In the genomic region with DNA sequence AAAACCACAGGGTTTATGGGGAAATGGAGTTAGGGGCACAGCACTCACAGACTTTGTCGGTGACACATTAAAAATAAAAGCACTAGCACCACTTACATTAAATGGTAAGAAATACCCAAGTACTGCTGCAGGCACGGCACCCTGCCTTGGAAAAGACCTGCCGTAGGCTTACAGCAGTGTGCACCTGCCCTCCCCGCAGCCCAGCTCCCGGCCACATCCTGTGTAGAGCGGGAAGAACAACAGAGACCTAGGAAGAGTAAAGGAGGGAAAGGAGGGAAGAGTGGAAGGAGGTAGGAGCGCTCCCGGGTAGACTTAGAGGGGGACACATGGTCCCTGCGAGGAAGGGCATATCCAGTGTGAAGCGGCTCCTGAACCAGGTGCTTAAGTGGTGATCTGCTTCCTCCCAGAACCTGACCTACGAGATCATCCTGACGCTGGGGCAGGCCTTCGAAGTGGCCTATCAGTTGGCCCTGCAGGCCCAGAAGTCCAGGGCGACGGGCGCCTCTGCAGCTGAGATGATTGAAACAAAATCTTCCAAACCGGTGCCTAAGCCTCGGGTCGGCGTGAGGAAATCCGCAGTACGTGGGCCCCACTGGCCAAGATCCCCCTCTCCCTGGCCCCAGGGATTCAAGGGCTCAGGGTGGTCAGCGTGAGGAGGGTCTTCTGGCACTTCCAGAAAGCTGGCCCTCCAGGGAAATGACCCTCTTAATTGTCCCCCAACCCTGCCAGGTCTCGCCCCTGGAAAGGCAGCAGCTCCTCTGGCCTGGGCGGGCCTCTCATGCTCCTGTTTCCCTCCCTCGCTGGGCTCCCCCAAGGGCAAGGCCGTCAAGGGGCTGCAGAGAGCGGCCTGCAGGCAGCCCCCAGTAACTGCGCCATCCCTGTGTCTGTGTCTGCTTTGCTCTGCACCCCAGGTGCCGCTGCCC, we compare ENCODE assay signal across 28 cellular contexts. TPM values are rescaled to one million over a fixed set of nuclear protein-coding genes. Genes with fewer than 3 reads are reported as not detected.
A peak's percentile ranks its signal among the peaks of the same experiment; 100 is the strongest.
DNase-seq lines count a peak whose midpoint lies in the region; ATAC-seq and TF ChIP-seq lines count a peak whose summit lies in the region.
"Had no signal": no experiment of that assay in that cellular context is flagged by ENCODE, and none has a peak within 500 bp of the region (broad histone marks: within the 10 kb centered on the region; RNA-seq: fewer than 3 reads in every experiment).

No MANE protein-coding gene starts in this region.

- intact Hi-C loops in upper lobe of right lung (cut with DNase I): no loop called here

- peaks cover 22% of the 10 kb centered on the region for H3K4me1 ChIP-seq in upper lobe of right lung
- H3K4me1 ChIP-seq: A549, colonic mucosa had no signal

- no peaks in the 10 kb centered on the region for H3K27me3 ChIP-seq in WERI-Rb-1 (ENCODE audit: insufficient read depth, low read depth, severe bottlenecking)
- H3K27me3 ChIP-seq in upper lobe of right lung: no peaks in the 10 kb centered on the region
- H3K27me3 ChIP-seq: adrenal gland, colonic mucosa, stomach had no signal

- H3K36me3 ChIP-seq in WERI-Rb-1 (peaks cover 87% of the 10 kb centered on the region), upper lobe of right lung (peaks cover 95% of the 10 kb centered on the region)

- no peak overlapping the region for H3K4me3 ChIP-seq in WERI-Rb-1 (ENCODE audit: low read depth, low read length)
- H3K4me3 ChIP-seq in upper lobe of right lung: no peak overlapping the region
- H3K4me3 ChIP-seq: A549, adrenal gland, colonic mucosa, lower lobe of right lung, SK-N-MC, stomach had no signal

- H3K9me3 ChIP-seq in WERI-Rb-1 (ENCODE audit: severe bottlenecking) (no peaks in the 10 kb centered on the region), upper lobe of right lung (no peaks in the 10 kb centered on the region)
- H3K9me3 ChIP-seq: A549, adrenal gland, colonic mucosa, lower lobe of right lung, stomach had no signal

- peak; percentile 28 for DNase-seq in activated CD8-positive, alpha-beta memory T cell treated with anti-CD3 and anti-CD28 coated beads, Interleukin-2, amount 50 U/mL, for 48 hours
- no peak for DNase-seq in activated CD8-positive, alpha-beta memory T cell treated with anti-CD3 and anti-CD28 coated beads, Interleukin-2, amount 50 U/mL, for 4 hours
- DNase-seq in WERI-Rb-1 (no peak), left lobe of liver (ENCODE audit: low spot score) (peak; percentile 39), upper lobe of right lung (peak; percentile 46), NCI-H1417 (lab: John Stamatoyannopoulos, UW) (no peak), GM10266 (ENCODE audit: extremely low spot score) (no peak), superior temporal gyrus (ENCODE audit: extremely low spot score) (no peak)
- DNase-seq: activated CD4-positive, CD25-positive, alpha-beta regulatory T cell; activated naive CD4-positive, alpha-beta T cell; colonic mucosa; DMS53; effector memory CD4-positive, alpha-beta T cell; foreskin melanocyte; GF-D8; lower lobe of right lung; NCI-H1436; NCI-H2107; NCI-H446; NCI-H82; stimulated activated CD8-positive, alpha-beta memory T cell treated with anti-CD3 and anti-CD28 coated beads, Interleukin-4, amount 100 ng/mL, for 48 hours; stomach; trophoblast cell had no signal

- TF ChIP-seq CTCF in WERI-Rb-1 (IDR thresholded peaks at IDR 0.05; ENCODE audit: low read depth, low read length) (0 out of 2 replicates have a peak, but pooled peaks have one; percentile 1), upper lobe of right lung (IDR thresholded peaks at IDR 0.05) (no peak), GM10266 (IDR thresholded peaks at IDR 0.05; ENCODE audit: control insufficient read depth, insufficient read depth, low read depth, missing control alignments) (no peak)

- no peak for ATAC-seq in left lobe of liver
- ATAC-seq in upper lobe of right lung: no peak
- ATAC-seq: A549, esophagus mucosa, lower lobe of right lung had no signal

- H3K27ac ChIP-seq in WERI-Rb-1 (0 out of 2 replicates have a peak overlapping the region, but pooled peaks have one; percentile 0), upper lobe of right lung (no peak overlapping the region)
- H3K27ac ChIP-seq: A549, colonic mucosa, KMS-11, lower lobe of right lung, SK-N-MC had no signal

RNA-seq across cellular contexts. Expression of gene TCP11, which starts 55.5 kb away (rescaled TPM):
- total RNA-seq in left lobe of liver (not detected), upper lobe of right lung (not detected)
- total RNA-seq: colonic mucosa, esophagus mucosa, lower lobe of right lung had no signal

Comparison
In these comparisons a context has a peak if more than half of its experiments do, and no peak if none do; other contexts are left out.
1. DNase-seq: peak in activated CD8-positive, alpha-beta memory T cell treated with anti-CD3 and anti-CD28 coated beads, Interleukin-2, amount 50 U/mL, for 48 hours (single experiment), left lobe of liver (single experiment) and upper lobe of right lung (single experiment); none in activated CD8-positive, alpha-beta memory T cell treated with anti-CD3 and anti-CD28 coated beads, Interleukin-2, amount 50 U/mL, for 4 hours (single experiment), WERI-Rb-1 (single experiment), NCI-H1417 (0 of 3), GM10266 (single experiment) and superior temporal gyrus (single experiment).